ENCODE assay signal across 19 cellular contexts in genomic region chr4:14379148-14379547, GRCh38.
A peak's percentile ranks its signal among the peaks of the same experiment; 100 is the strongest.
DNase-seq lines count a peak whose midpoint lies in the region; ATAC-seq, FAIRE-seq and TF ChIP-seq lines count a peak whose summit lies in the region.
"Had no signal": no experiment of that assay in that cellular context is flagged by ENCODE, and none has a peak within 500 bp of the region (broad histone marks: within the 10 kb centered on the region; RNA-seq: fewer than 3 reads in every experiment).

No MANE protein-coding gene starts in this region.

- intact Hi-C loops in PC-3 (cut with micrococcal nuclease) = no loop called here

- 0 out of 2 replicates have a peak, but pooled peaks cover 4% of the 10 kb centered on the region for H3K9me2 ChIP-seq in GM23338 (ENCODE audit: insufficient read depth)
- H3K9me2 ChIP-seq in PC-3 (replicated peaks; ENCODE audit: low read length) = no peaks in the 10 kb centered on the region

- peak overlapping the region; percentile 38 to 42; a peak in 3 of 6 replicates for H3K27ac ChIP-seq in A549
- H3K27ac ChIP-seq in GM23338 (ENCODE audit: low read depth) = no peak overlapping the region
- H3K27ac ChIP-seq in PC-3 (ENCODE audit: low read length) = no peak overlapping the region
- H3K27ac ChIP-seq: PC-9 had no signal

- H3K36me3 Mint-ChIP-seq in GM23338 (ENCODE audit: low read depth) = peaks cover 3% of the 10 kb centered on the region; the same call in 2 of the 3 replicates
- H3K36me3 Mint-ChIP-seq: CD4-positive, CD25-positive, alpha-beta regulatory T cell had no signal

- no peak for TF ChIP-seq POLR2A in A549 (IDR thresholded peaks at IDR 0.05; ENCODE audit: low read length)

- TF ChIP-seq EP300 in A549 (IDR thresholded peaks at IDR 0.05) = no peak

- H3K9me3 ChIP-seq in A549 = peaks cover 14% of the 10 kb centered on the region
- no peaks in the 10 kb centered on the region for H3K9me3 ChIP-seq in PC-3 (ENCODE audit: low read length)

- H2AFZ ChIP-seq in GM23338 = peak overlapping the region; percentile 28; the same call in 1 of the 2 replicates
- H2AFZ ChIP-seq in PC-3 (ENCODE audit: low read length) = no peak overlapping the region
- H2AFZ ChIP-seq: PC-9 had no signal

- TF ChIP-seq CTCF in A549 (IDR thresholded peaks at IDR 0.05) (no peak), GM23338 (conservative IDR thresholded peaks at IDR 0.05; ENCODE audit: low read depth in 2 of 2) (no peak), PC-3 (conservative IDR thresholded peaks at IDR 0.05; ENCODE audit: low read depth, low read length) (no peak), fibroblast of the aortic adventitia (IDR thresholded peaks at IDR 0.05; ENCODE audit: insufficient read depth, low read length) (no peak)

- TF ChIP-seq RAD21 in A549 (conservative IDR thresholded peaks at IDR 0.05 in 1 of 2, IDR thresholded peaks at IDR 0.05 in 1 of 2) = no peak

- ATAC-seq in A549 (0 out of 6 replicates have a peak, but pooled peaks of 1 of the 2 experiments have one; percentile 28), GM23338 (no peak), PC-3 (no peak), GM19395 (IDR thresholded peaks at IDR 0.05; ENCODE audit: unreplicated experiment) (no peak)

- H3K79me2 ChIP-seq in GM23338 (replicated peaks; ENCODE audit: insufficient read depth) = no peaks in the 10 kb centered on the region
- H3K79me2 ChIP-seq in PC-3 (ENCODE audit: low read length) = no peaks in the 10 kb centered on the region

- H3K4me1 ChIP-seq in A549 = no peaks in the 10 kb centered on the region
- 0 out of 2 replicates have a peak, but pooled peaks cover 5% of the 10 kb centered on the region for H3K4me1 ChIP-seq in GM23338 (ENCODE audit: insufficient read depth)
- H3K4me1 ChIP-seq in PC-3 (ENCODE audit: insufficient read depth, low read length) = no peaks in the 10 kb centered on the region

- H3K4me3 ChIP-seq in A549 (no peak overlapping the region), GM23338 (no peak overlapping the region), PC-3 (ENCODE audit: low read length) (no peak overlapping the region), fibroblast of the aortic adventitia (ENCODE audit: low read depth, low read length) (no peak overlapping the region)
- H3K4me3 ChIP-seq: PC-9 had no signal

- H4K20me1 ChIP-seq in GM23338 (replicated peaks; ENCODE audit: insufficient read depth) = no peaks in the 10 kb centered on the region
- no peaks in the 10 kb centered on the region for H4K20me1 ChIP-seq in PC-3 (ENCODE audit: low read length)

- H3K27me3 Mint-ChIP-seq in GM23338 (ENCODE audit: insufficient read depth, low read depth, poor library complexity) = no peaks in the 10 kb centered on the region
- H3K27me3 Mint-ChIP-seq: CD4-positive, CD25-positive, alpha-beta regulatory T cell had no signal

- 80% methylated on average over 1 of the region's 1 CpG for WGBS in A549 (ENCODE audit: missing lambda C conversion rate)

- H3K27ac Mint-ChIP-seq in GM23338 = no peak overlapping the region
- H3K27ac Mint-ChIP-seq: CD4-positive, CD25-positive, alpha-beta regulatory T cell; H9 had no signal

- CTCF ChIA-PET in A549 (lab: Yijun Ruan, JAX) (no interaction called here), PC-3 (lab: Charles Lee) (no interaction called here)

- H3K9me3 Mint-ChIP-seq in GM23338 = peaks cover 7% of the 10 kb centered on the region; the same call in 2 of the 3 replicates

- H3K4me1 Mint-ChIP-seq in GM23338 = no peaks in the 10 kb centered on the region
- H3K4me1 Mint-ChIP-seq: CD4-positive, CD25-positive, alpha-beta regulatory T cell had no signal

- no peak for FAIRE-seq in A549 (lab: Jason Lieb, UNC)
- FAIRE-seq: D721Med had no signal

- H3K36me3 ChIP-seq in GM23338 (ENCODE audit: insufficient read depth) (no peaks in the 10 kb centered on the region), PC-3 (ENCODE audit: low read depth, low read length) (no peaks in the 10 kb centered on the region)

- H3K27me3 ChIP-seq in GM23338 (ENCODE audit: insufficient read depth) = no peaks in the 10 kb centered on the region
- H3K27me3 ChIP-seq in PC-3 (ENCODE audit: low read length) = no peaks in the 10 kb centered on the region

- H3K4me2 ChIP-seq in A549 = no peak overlapping the region
- H3K4me2 ChIP-seq in GM23338 = no peak overlapping the region
- H3K4me2 ChIP-seq in PC-3 (ENCODE audit: low read length) = no peak overlapping the region
- H3K4me2 ChIP-seq: PC-9 had no signal

- POLR2A ChIA-PET in A549 (lab: Yijun Ruan, JAX) = no interaction called here
- POLR2A ChIA-PET in PC-3 (lab: Charles Lee; ENCODE audit: unreplicated experiment) = no interaction called here

- no TSS peak for BruUV-seq in PC-3 (replicated peaks; lab: Mats Ljungman, UMichigan)

- no peak overlapping the region for H3K4me3 Mint-ChIP-seq in GM23338
- H3K4me3 Mint-ChIP-seq: CD4-positive, CD25-positive, alpha-beta regulatory T cell; H9 had no signal

- DNase-seq in A549 (ENCODE audit: low read depth in 1 of 2, low spot score in 1 of 2) (peak in 1 of 2 experiments; percentile 47), GM23338 (ENCODE audit: low spot score) (no peak), PC-3 (peak; percentile 2), fibroblast of the aortic adventitia (ENCODE audit: low read depth) (peak; percentile 1), G401 (ENCODE audit: low spot score) (no peak), HuH-7 (ENCODE audit: low spot score) (no peak), NCI-H510A treated with DMSO at 0.1 percent for 48 hours (lab: John Stamatoyannopoulos, UW) (no peak)
- DNase-seq: ACHN; CD4-positive, CD25-positive, alpha-beta regulatory T cell; H9; KG1; MM.1S; NCI-H1105; NCI-H2029 treated with DMSO at 0.1 percent for 48 hours; NCI-H2227 treated with DMSO at 0.1 percent for 48 hours; NCI-H526 treated with DMSO at 0.1 percent for 48 hours; PC-9 had no signal

- H3F3A ChIP-seq in GM23338 (replicated peaks; ENCODE audit: low read depth) (no peaks in the 10 kb centered on the region), PC-3 (ENCODE audit: low read length, unreplicated experiment) (no peaks in the 10 kb centered on the region)

- H3K9ac ChIP-seq in PC-3 (ENCODE audit: low read length) = no peak overlapping the region

- in situ Hi-C loops in G401 (cut with HindIII; ENCODE audit: low sequenced_read_pairs) = no loop called here

TF ChIP-seq in A549, 52 proteins besides CTCF, POLR2A, EP300 and RAD21:
- TF ChIP-seq FOSL2 (IDR thresholded peaks at IDR 0.05) (no peak), FOSL2 (CRISPR knock-in tag; IDR thresholded peaks at IDR 0.05) (no peak), MAFK (IDR thresholded peaks at IDR 0.05; ENCODE audit: partially characterized antibody) (peak; percentile 81), FOXS1 (CRISPR knock-in tag; IDR thresholded peaks at IDR 0.05) (no peak), NFE2L2 (conservative IDR thresholded peaks at IDR 0.05; ENCODE audit: low read length) (0 out of 2 replicates have a peak, but pooled peaks have one; percentile 25)

TF ChIP-seq in GM23338, 12 proteins besides CTCF, POLR2A, EP300 and RAD21:
- TF ChIP-seq REST (IDR thresholded peaks at IDR 0.05; ENCODE audit: unreplicated experiment) (no peak), STAT1 (IDR thresholded peaks at IDR 0.05; ENCODE audit: unreplicated experiment) (no peak), NANOG (IDR thresholded peaks at IDR 0.05; ENCODE audit: borderline replicate concordance) (no peak), CREB1 (CRISPR knock-in tag; IDR thresholded peaks at IDR 0.05; ENCODE audit: low read depth) (no peak), EZH2 (IDR thresholded peaks at IDR 0.05; ENCODE audit: low read depth, unreplicated experiment) (no peak), EZH2phosphoT487 (IDR thresholded peaks at IDR 0.05; ENCODE audit: unreplicated experiment) (no peak), ZNF114 (CRISPR knock-in tag; IDR thresholded peaks at IDR 0.05) (no peak)

Comparison
In these comparisons a context has a peak if more than half of its experiments do, and no peak if none do; other contexts are left out.
1. DNase-seq: peak in PC-3 (single experiment) and fibroblast of the aortic adventitia (single experiment); none in GM23338 (single experiment), G401 (single experiment), HuH-7 (single experiment) and NCI-H510A treated with DMSO at 0.1 percent for 48 hours (single experiment).
2. H3K27ac ChIP-seq: peak in A549 (2 of 2); none in GM23338 (single experiment) and PC-3 (single experiment).